Comparison of ENCODE assay signal across 8 cellular contexts in the genomic region with DNA sequence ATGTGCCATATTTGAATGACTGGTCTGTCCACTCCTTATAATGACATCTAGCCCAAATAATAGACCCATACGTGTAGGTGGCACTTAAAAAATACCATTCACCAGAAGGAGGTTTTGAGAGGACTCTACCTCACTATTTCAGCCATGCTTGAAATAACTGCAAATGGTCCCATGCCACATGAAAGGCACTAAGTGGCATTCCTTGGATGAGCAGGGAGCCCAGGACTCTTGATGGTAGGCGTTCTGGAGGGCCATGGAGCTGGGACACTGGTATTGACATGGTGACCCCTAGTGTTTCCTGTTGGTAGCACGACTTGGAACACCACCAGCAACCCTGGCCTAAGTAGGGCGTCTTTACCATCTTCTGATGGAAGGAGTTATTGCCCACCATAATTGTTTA.
DNase-seq lines count a peak whose midpoint lies in the region; ATAC-seq and TF ChIP-seq lines count a peak whose summit lies in the region.

No MANE protein-coding gene starts in this region.

- H3K4me1 ChIP-seq in OCI-LY1 (ENCODE audit: insufficient read depth, low read length, severe bottlenecking), result no peaks in the 10 kb centered on the region
- H3K4me1 ChIP-seq in testis, result no peaks in the 10 kb centered on the region

- no peaks in the 10 kb centered on the region for H3K9me2 ChIP-seq in OCI-LY1 (ENCODE audit: low read depth, low read length)

- DNase-seq in CMK (ENCODE audit: low read depth), result peak; percentile 24
- peak in 41 of 61 donors; percentile 1 to 60 (median 23) for DNase-seq in caudate nucleus (lab: John Stamatoyannopoulos, UW)
- DNase-seq in kidney epithelial cell (ENCODE audit: low read depth), result no peak
- DNase-seq in testis, result peak; percentile 86

- ATAC-seq in GM18907 (IDR thresholded peaks at IDR 0.05; ENCODE audit: unreplicated experiment), result peak; percentile 84
- ATAC-seq in HG03439 (IDR thresholded peaks at IDR 0.05; ENCODE audit: unreplicated experiment), result peak; percentile 54
- no peak for ATAC-seq in GM18873 (IDR thresholded peaks at IDR 0.05; ENCODE audit: low FRiP score, unreplicated experiment)

- WGBS in testis, 2 donors, result 62 to 64% methylated on average over 4 of the region's 4 CpGs

- H3K4me2 ChIP-seq in OCI-LY1 (ENCODE audit: low read length), result no peak overlapping the region

- H3K79me2 ChIP-seq in OCI-LY1 (ENCODE audit: insufficient read depth, low read length), result no peaks in the 10 kb centered on the region

- no peak overlapping the region for H2AFZ ChIP-seq in OCI-LY1 (ENCODE audit: low read length)

- TF ChIP-seq POLR2A in testis (IDR thresholded peaks at IDR 0.05), result no peak

- H3K9ac ChIP-seq in OCI-LY1 (ENCODE audit: low read length), result no peak overlapping the region

- H3K27ac ChIP-seq in OCI-LY1 (ENCODE audit: low read depth, low read length, poor library complexity, severe bottlenecking) (no peak overlapping the region), caudate nucleus (ENCODE audit: low read depth, low read length) (no peak overlapping the region), testis (no peak overlapping the region)

- H3K36me3 ChIP-seq in OCI-LY1 (ENCODE audit: insufficient read depth, low read length) (no peaks in the 10 kb centered on the region), kidney epithelial cell (ENCODE audit: control insufficient read depth, insufficient read depth, low read length) (no peaks in the 10 kb centered on the region), testis (ENCODE audit: low read depth, missing control alignments) (no peaks in the 10 kb centered on the region)

- intact Hi-C loops in testis (cut with DNase I; ENCODE audit: low total_unique reads), result no loop called here

- H4K20me1 ChIP-seq in OCI-LY1 (ENCODE audit: insufficient read depth, low read length), result no peaks in the 10 kb centered on the region

- H3F3A ChIP-seq in OCI-LY1 (ENCODE audit: insufficient read depth, low read length), result no peaks in the 10 kb centered on the region

- TF ChIP-seq CTCF in OCI-LY1 (IDR thresholded peaks at IDR 0.05; ENCODE audit: low read length) (peak; percentile 79), kidney epithelial cell (IDR thresholded peaks at IDR 0.05; ENCODE audit: insufficient read depth, low read length, poor library complexity, severe bottlenecking) (peak; percentile 57), testis (IDR thresholded peaks at IDR 0.05) (peak; percentile 11 to 63 (median 56))

- H3K9me3 ChIP-seq in OCI-LY1 (ENCODE audit: low read length) (no peaks in the 10 kb centered on the region), testis (no peaks in the 10 kb centered on the region)

- H3K27me3 ChIP-seq in OCI-LY1 (ENCODE audit: insufficient read depth, low read length) (no peaks in the 10 kb centered on the region), kidney epithelial cell (ENCODE audit: control insufficient read depth, insufficient read depth, low read length) (peaks cover 2% of the 10 kb centered on the region), testis (no peaks in the 10 kb centered on the region)

- H3K4me3 ChIP-seq in OCI-LY1 (ENCODE audit: low read depth, low read length, poor library complexity, severe bottlenecking), result no peak overlapping the region
- H3K4me3 ChIP-seq in kidney epithelial cell (ENCODE audit: low read depth, low read length), result no peak overlapping the region
- H3K4me3 ChIP-seq in testis, result no peak overlapping the region
